In genomic region chr5:1012316-1012841, GRCh38 we compare ENCODE assay signal across 16 cellular contexts.
"Had no signal": no experiment of that assay in that cellular context is flagged by ENCODE, and none has a peak within 500 bp of the region (broad histone marks: within the 10 kb centered on the region; RNA-seq: fewer than 3 reads in every experiment).

No MANE protein-coding gene starts in this region.

- H3K27ac Mint-ChIP-seq: naive B cell; progenitor cell of endocrine pancreas; stimulated activated naive CD8-positive, alpha-beta T cell treated with anti-CD3 and anti-CD28 coated beads, Interleukin-15, amount 100 ng/mL, for 72 hours; T-helper 2 cell treated with Interferon-gamma antibody and Interleukin-4, amounts not matched to agents 5 μg/mL and 100 μg/mL, for 36 hours had no signal

- H3K36me3 ChIP-seq: cardiac muscle cell, upper lobe of left lung had no signal

- H3K27ac ChIP-seq: cardiac muscle cell, testis had no signal

- DNase-seq: activated CD4-positive, CD25-positive, alpha-beta regulatory T cell; activated naive CD4-positive, alpha-beta T cell; activated T-cell treated with anti-CD3 and anti-CD28 coated beads for 4 hours; hypothalamus; kidney glomerular epithelial cell; naive B cell; nucleus accumbens; stimulated activated CD4-positive, alpha-beta T cell treated with anti-CD3 and anti-CD28 coated beads, Interleukin-1b, Interleukin-23, amount 100 ng/mL, for 48 hours; testis had no signal

- ATAC-seq: sciatic nerve; stimulated activated naive CD8-positive, alpha-beta T cell treated with anti-CD3 and anti-CD28 coated beads, Interleukin-15, amount 100 ng/mL, for 72 hours had no signal

- H3K4me3 Mint-ChIP-seq: stimulated activated naive CD8-positive, alpha-beta T cell treated with anti-CD3 and anti-CD28 coated beads, Interleukin-15, amount 100 ng/mL, for 72 hours; T-helper 2 cell treated with Interferon-gamma antibody and Interleukin-4, amounts not matched to agents 5 μg/mL and 100 μg/mL, for 36 hours had no signal

- H3K4me3 ChIP-seq: cardiac muscle cell, lung, testis had no signal

- H3K9me3 Mint-ChIP-seq: stimulated activated naive CD8-positive, alpha-beta T cell treated with anti-CD3 and anti-CD28 coated beads, Interleukin-15, amount 100 ng/mL, for 72 hours; T-helper 2 cell treated with Interferon-gamma antibody and Interleukin-4, amounts not matched to agents 5 μg/mL and 100 μg/mL, for 36 hours had no signal

- H3K27me3 ChIP-seq: testis had no signal

- H3K9me3 ChIP-seq: testis, upper lobe of left lung had no signal
